In genomic region chr20:23653400-23653938, GRCh38 we compare ENCODE assay signal across 16 cellular contexts. TPM values are rescaled to one million over a fixed set of nuclear protein-coding genes. Genes with fewer than 3 reads are reported as not detected.
"Had no signal": no experiment of that assay in that cellular context is flagged by ENCODE, and none has a peak within 500 bp of the region (broad histone marks: within the 10 kb centered on the region; RNA-seq: fewer than 3 reads in every experiment).

No MANE protein-coding gene starts in this region.

- DNase-seq: activated naive CD4-positive, alpha-beta T cell treated with anti-CD3 and anti-CD28 coated beads, Interleukin-2, amount 50 U/mL, for 16 hours; adrenal gland; cerebellar nuclear complex; kidney; spleen; stimulated activated CD4-positive, alpha-beta T cell treated with anti-CD3 and anti-CD28 coated beads, Interleukin-1b, Interleukin-23, amount 100 ng/mL, for 48 hours; T-helper 2 cell had no signal

- H3K9me3 ChIP-seq: adrenal gland, spleen had no signal

- H3K4me3 ChIP-seq: adrenal gland, neural progenitor cell, spleen had no signal

- H3K4me1 ChIP-seq: adrenal gland, neural progenitor cell had no signal

- H3K27ac ChIP-seq: adrenal gland, neural progenitor cell had no signal

- H3K27me3 ChIP-seq: adrenal gland, neural progenitor cell had no signal

- H3K36me3 ChIP-seq: adrenal gland, neural progenitor cell, spleen had no signal

- ATAC-seq: activated CD4-positive, CD25-positive, alpha-beta regulatory T cell treated with anti-CD3 and anti-CD28 coated beads, Interleukin-2, amount 50 U/mL, for 24 hours; stimulated activated memory B cell treated with anti-CD40 and anti-IgM and Interleukin-4, amounts not matched to agents 10 μg/mL and 1 μg/mL and 100 μg/mL, for 72 hours had no signal

RNA-seq across cellular contexts. Expression of gene CST4, which starts 35.4 kb away (rescaled TPM):
- total RNA-seq: adrenal gland, dermis microvascular lymphatic vessel endothelial cell, frontal cortex, kidney, lower leg skin, mesothelial cell of epicardium, myocyte, spleen had no signal
- polyA plus RNA-seq: adrenal gland, spleen had no signal

RNA-seq across cellular contexts. Expression of gene CST9, which starts 47.8 kb away (rescaled TPM):
- total RNA-seq: adrenal gland, dermis microvascular lymphatic vessel endothelial cell, fibroblast of lung, frontal cortex, kidney, lower leg skin, mesothelial cell of epicardium, myocyte, spleen had no signal
- polyA plus RNA-seq: adrenal gland, fibroblast of lung, spleen had no signal
